22 cellular contexts compared by ENCODE assay signal in genomic region chr10:14036233-14036632, GRCh38.
DNase-seq lines count a peak whose midpoint lies in the region; ATAC-seq, FAIRE-seq and TF ChIP-seq lines count a peak whose summit lies in the region.
"Had no signal": no experiment of that assay in that cellular context is flagged by ENCODE, and none has a peak within 500 bp of the region (broad histone marks: within the 10 kb centered on the region; RNA-seq: fewer than 3 reads in every experiment).

No MANE protein-coding gene starts in this region.

- H3K27me3 ChIP-seq in right lobe of liver (no peaks in the 10 kb centered on the region), HepG2 (ENCODE audit: control insufficient read depth in 1 of 2, insufficient read depth in 2 of 2, low read length in 2 of 2) (no peaks in the 10 kb centered on the region), fibroblast of lung (ENCODE audit: control insufficient read depth, insufficient read depth, low read length) (no peaks in the 10 kb centered on the region), mesenchymal stem cell (ENCODE audit: control insufficient read depth in 1 of 2, insufficient read depth in 1 of 2, low read length in 2 of 2) (no peaks in the 10 kb centered on the region)
- H3K27me3 ChIP-seq: BLaER1 had no signal

- intact Hi-C loops in right lobe of liver (cut with DNase I) (no loop called here), HepG2 (cut with micrococcal nuclease; ENCODE audit: unreplicated experiment) (no loop called here)

- H3K79me2 ChIP-seq in HepG2 (ENCODE audit: insufficient read depth, low read length) (no peaks in the 10 kb centered on the region), fibroblast of lung (ENCODE audit: control insufficient read depth, insufficient read depth, low read length) (no peaks in the 10 kb centered on the region)

- BruUV-seq in HepG2 (replicated peaks; lab: Mats Ljungman, UMichigan), result no TSS peak

- peaks cover 23% of the 10 kb centered on the region for H3K4me1 Mint-ChIP-seq in neural crest cell

- POLR2A ChIA-PET in HepG2 (lab: Yijun Ruan, JAX), result no interaction called here

- no peak overlapping the region for H3K4me3 ChIP-seq in right lobe of liver
- H3K4me3 ChIP-seq in HepG2 (replicated peaks in 1 of 3; ENCODE audit: insufficient read depth in 1 of 3, low read depth in 2 of 3, low read length in 3 of 3), result no peak overlapping the region
- H3K4me3 ChIP-seq in fibroblast of lung (replicated peaks in 1 of 4; ENCODE audit: control extremely low read depth in 1 of 4, insufficient read depth in 1 of 4, low read depth in 3 of 4, low read length in 4 of 4), result no peak overlapping the region
- no peak overlapping the region for H3K4me3 ChIP-seq in mesenchymal stem cell (ENCODE audit: insufficient read depth in 1 of 2, low read depth in 1 of 2, low read length in 2 of 2)
- H3K4me3 ChIP-seq: BLaER1, HAP-1 had no signal

- no peaks in the 10 kb centered on the region for H4K20me1 ChIP-seq in HepG2 (ENCODE audit: insufficient read depth, low read length)
- no peaks in the 10 kb centered on the region for H4K20me1 ChIP-seq in fibroblast of lung (ENCODE audit: control insufficient read depth, extremely low read depth, insufficient read depth, low read length)
- H4K20me1 ChIP-seq: BLaER1 had no signal

- CTCF ChIA-PET in HepG2 (lab: Yijun Ruan, JAX; ENCODE audit: low intra/inter-chr PET ratio, low total read pairs), result no interaction called here

- no peak overlapping the region for H3K14ac ChIP-seq in mesenchymal stem cell (ENCODE audit: low read length in 2 of 2)

- no peak overlapping the region for H2BK5ac ChIP-seq in mesenchymal stem cell (ENCODE audit: low read depth, low read length, poor library complexity, severe bottlenecking)

- no peaks in the 10 kb centered on the region for H3K9me3 Mint-ChIP-seq in neural crest cell
- H3K9me3 Mint-ChIP-seq: CD4-positive, CD25-positive, alpha-beta regulatory T cell; CD8-positive, alpha-beta T cell had no signal

- H3K9me3 ChIP-seq in right lobe of liver (no peaks in the 10 kb centered on the region), HepG2 (ENCODE audit: low read length) (no peaks in the 10 kb centered on the region), fibroblast of lung (ENCODE audit: control insufficient read depth, insufficient read depth, low read depth, low read length) (no peaks in the 10 kb centered on the region), mesenchymal stem cell (ENCODE audit: control insufficient read depth, low read length) (no peaks in the 10 kb centered on the region)
- H3K9me3 ChIP-seq: BLaER1, Caco-2, HAP-1 had no signal

- DNase-seq in right lobe of liver (no peak), HepG2 (ENCODE audit: low spot score) (no peak), fibroblast of lung (ENCODE audit: low read depth in 2 of 2) (no peak), neural crest cell (ENCODE audit: low read depth, low spot score) (no peak), occipital lobe (lab: John Stamatoyannopoulos, UW) (no peak), mesenchymal stem cell (no peak), NCI-H1694 treated with DMSO at 0.1 percent for 48 hours (lab: John Stamatoyannopoulos, UW) (no peak)
- DNase-seq: Caco-2; CD4-positive, CD25-positive, alpha-beta regulatory T cell; CD8-positive, alpha-beta T cell; DMS153; DND-41; GOT3 had no signal

- TF ChIP-seq RAD21 in HepG2 (CRISPR knock-in tag; IDR thresholded peaks at IDR 0.05), result no peak

- H3K36me3 ChIP-seq in right lobe of liver (no peaks in the 10 kb centered on the region), HepG2 (replicated peaks in 1 of 2; ENCODE audit: control insufficient read depth in 1 of 2, insufficient read depth in 2 of 2, low read length in 2 of 2) (no peaks in the 10 kb centered on the region), fibroblast of lung (ENCODE audit: control insufficient read depth, insufficient read depth, low read length) (no peaks in the 10 kb centered on the region), mesenchymal stem cell (ENCODE audit: control insufficient read depth in 1 of 2, insufficient read depth in 2 of 2, low read depth in 1 of 2, low read length in 2 of 2) (no peaks in the 10 kb centered on the region)
- H3K36me3 ChIP-seq: BLaER1, HAP-1 had no signal

- H3K4me2 ChIP-seq in HepG2 (ENCODE audit: low read depth, low read length) (no peak overlapping the region), fibroblast of lung (ENCODE audit: extremely low read depth, insufficient read depth, low read length) (no peak overlapping the region), mesenchymal stem cell (ENCODE audit: low read length, poor library complexity, severe bottlenecking) (no peak overlapping the region)
- H3K4me2 ChIP-seq: BLaER1 had no signal

- H3K4me3 Mint-ChIP-seq in neural crest cell, result no peak overlapping the region
- H3K4me3 Mint-ChIP-seq: B cell; CD4-positive, CD25-positive, alpha-beta regulatory T cell; CD8-positive, alpha-beta T cell had no signal

- no peak overlapping the region for H3K9ac ChIP-seq in HepG2 (ENCODE audit: insufficient read depth, low read depth, low read length)
- no peak overlapping the region for H3K9ac ChIP-seq in fibroblast of lung (ENCODE audit: insufficient read depth, low read length)
- no peak overlapping the region for H3K9ac ChIP-seq in mesenchymal stem cell (ENCODE audit: low read length)
- H3K9ac ChIP-seq: BLaER1 had no signal

- no peak overlapping the region for H3K23ac ChIP-seq in mesenchymal stem cell (ENCODE audit: low read length in 2 of 2)

- H2AFZ ChIP-seq in HepG2 (ENCODE audit: low read length) (no peak overlapping the region), fibroblast of lung (ENCODE audit: low read length) (peak overlapping the region; percentile 0), mesenchymal stem cell (ENCODE audit: low read depth, low read length) (no peak overlapping the region)

- no peaks in the 10 kb centered on the region for H3K79me1 ChIP-seq in mesenchymal stem cell (replicated peaks; ENCODE audit: low read length, poor library complexity, severe bottlenecking)

- H4K91ac ChIP-seq in mesenchymal stem cell (ENCODE audit: low read length), result no peak overlapping the region

- TF ChIP-seq POLR2A in right lobe of liver (IDR thresholded peaks at IDR 0.05), result no peak
- no peak for TF ChIP-seq POLR2A in HepG2 (IDR thresholded peaks at IDR 0.05; ENCODE audit: insufficient read depth in 1 of 2, low read depth in 2 of 2, low read length in 2 of 2)

- H3K27ac Mint-ChIP-seq in neural crest cell (ENCODE audit: unreplicated experiment), result peak overlapping the region; percentile 60
- H3K27ac Mint-ChIP-seq: B cell; CD4-positive, CD25-positive, alpha-beta regulatory T cell; CD8-positive, alpha-beta T cell had no signal

- no peak for TF ChIP-seq EP300 in HepG2 (IDR thresholded peaks at IDR 0.05; ENCODE audit: low read depth in 2 of 2, low read length in 2 of 2)
- TF ChIP-seq EP300 in HepG2 (CRISPR knock-in tag; IDR thresholded peaks at IDR 0.05; ENCODE audit: borderline replicate concordance), result no peak

- H3K4ac ChIP-seq in mesenchymal stem cell (ENCODE audit: low read depth in 1 of 2, low read length in 2 of 2), result no peak overlapping the region

- in situ Hi-C loops in HepG2 (cut with HindIII; ENCODE audit: extremely low pct_ligation_motif_present, low pct_unique_long_range_greater_than_20kb), result no loop called here

- H3K36me3 Mint-ChIP-seq in neural crest cell (ENCODE audit: low read depth), result no peaks in the 10 kb centered on the region
- H3K36me3 Mint-ChIP-seq: CD4-positive, CD25-positive, alpha-beta regulatory T cell; CD8-positive, alpha-beta T cell had no signal

- no peak overlapping the region for H2BK15ac ChIP-seq in mesenchymal stem cell (ENCODE audit: low read depth, poor library complexity, severe bottlenecking)

- no peak overlapping the region for H3K18ac ChIP-seq in mesenchymal stem cell (ENCODE audit: low read depth in 1 of 2, low read length in 2 of 2)

- no peaks in the 10 kb centered on the region for H3K27me3 Mint-ChIP-seq in neural crest cell (ENCODE audit: low read depth)
- H3K27me3 Mint-ChIP-seq: CD4-positive, CD25-positive, alpha-beta regulatory T cell had no signal

- no peak for TF ChIP-seq CTCF in right lobe of liver (IDR thresholded peaks at IDR 0.05)
- TF ChIP-seq CTCF in HepG2 (CRISPR knock-in tag; IDR thresholded peaks at IDR 0.05), result no peak
- no peak for TF ChIP-seq CTCF in fibroblast of lung (conservative IDR thresholded peaks at IDR 0.05 in 1 of 2, IDR thresholded peaks at IDR 0.05 in 1 of 2; ENCODE audit: low read depth in 1 of 2, low read length in 2 of 2)
- no peak for TF ChIP-seq CTCF in neural crest cell (conservative IDR thresholded peaks at IDR 0.05)

- no peak for FAIRE-seq in HepG2 (lab: Jason Lieb, UNC)
- FAIRE-seq: A204.1, G401.6, GM12892, H54 had no signal

- H4K8ac ChIP-seq in mesenchymal stem cell (ENCODE audit: low read length), result no peak overlapping the region

- H3K4me1 ChIP-seq in right lobe of liver (no peaks in the 10 kb centered on the region), HepG2 (ENCODE audit: insufficient read depth, low read length) (no peaks in the 10 kb centered on the region), fibroblast of lung (ENCODE audit: control insufficient read depth, extremely low read depth, insufficient read depth, low read length) (no peaks in the 10 kb centered on the region), mesenchymal stem cell (ENCODE audit: control insufficient read depth, insufficient read depth, low read depth, low read length) (peaks cover 1% of the 10 kb centered on the region)

- ATAC-seq in right lobe of liver (peak; percentile 44 to 68 (median 45)), HepG2 (no peak)
- ATAC-seq: CD8-positive, alpha-beta T cell had no signal

- H3K27ac ChIP-seq in right lobe of liver, result no peak overlapping the region
- H3K27ac ChIP-seq in HepG2 (ENCODE audit: extremely low read length, insufficient read depth, low read length), result no peak overlapping the region
- H3K27ac ChIP-seq in fibroblast of lung (ENCODE audit: insufficient read depth, low read length), result no peak overlapping the region
- H3K27ac ChIP-seq in mesenchymal stem cell (ENCODE audit: low read length, poor library complexity, severe bottlenecking), result no peak overlapping the region
- H3K27ac ChIP-seq: 22Rv1, BLaER1, C4-2B had no signal

- WGBS in right lobe of liver (ENCODE audit: insufficient coverage, low coverage, low lambda C conversion rate, missing lambda C conversion rate), result 63% methylated on average over 3 of the region's 7 CpGs
- 29% methylated on average over 7 of the region's 7 CpGs for WGBS in HepG2 (ENCODE audit: low lambda C conversion rate)
- WGBS in mesenchymal stem cell, result 81% methylated on average over 7 of the region's 7 CpGs

- no peak overlapping the region for H2AK5ac ChIP-seq in mesenchymal stem cell (ENCODE audit: low read length, severe bottlenecking)

- no peak overlapping the region for H2BK12ac ChIP-seq in mesenchymal stem cell (ENCODE audit: low read length in 2 of 2)

- H2BK120ac ChIP-seq in mesenchymal stem cell (ENCODE audit: low read depth, low read length), result no peak overlapping the region

TF ChIP-seq in HepG2, 621 proteins besides CTCF, POLR2A, EP300 and RAD21 (continues in another document):
- no peak for TF ChIP-seq CBX2 (IDR thresholded peaks at IDR 0.05; ENCODE audit: low read depth, low read length)
- TF ChIP-seq CBX2 (CRISPR knock-in tag; IDR thresholded peaks at IDR 0.05; ENCODE audit: low read depth), result no peak
- TF ChIP-seq THYN1 (CRISPR knock-in tag; IDR thresholded peaks at IDR 0.05; ENCODE audit: borderline replicate concordance, low read depth), result no peak
